ENCODE assay signal across 18 cellular contexts in genomic region chr20:23614163-23614562, GRCh38. TPM values are rescaled to one million over a fixed set of nuclear protein-coding genes. Genes with fewer than 3 reads are reported as not detected.
DNase-seq lines count a peak whose midpoint lies in the region; ATAC-seq and TF ChIP-seq lines count a peak whose summit lies in the region.
"Had no signal": no experiment of that assay in that cellular context is flagged by ENCODE, and none has a peak within 500 bp of the region (broad histone marks: within the 10 kb centered on the region; RNA-seq: fewer than 3 reads in every experiment).

No MANE protein-coding gene starts in this region.

- no peaks in the 10 kb centered on the region for H3K79me1 ChIP-seq in mesenchymal stem cell (replicated peaks; ENCODE audit: low read length, poor library complexity, severe bottlenecking)

- ATAC-seq in GM21737 (IDR thresholded peaks at IDR 0.05; ENCODE audit: unreplicated experiment) (no peak), GM21723 (IDR thresholded peaks at IDR 0.05; ENCODE audit: unreplicated experiment) (no peak)

- H2AFZ ChIP-seq in mesenchymal stem cell (ENCODE audit: low read depth, low read length), result no peak overlapping the region

- H4K91ac ChIP-seq in mesenchymal stem cell (ENCODE audit: low read length), result peak overlapping the region; percentile 61

- H2BK15ac ChIP-seq in mesenchymal stem cell (ENCODE audit: low read depth, poor library complexity, severe bottlenecking), result no peak overlapping the region

- no peak overlapping the region for H3K4ac ChIP-seq in mesenchymal stem cell (ENCODE audit: low read depth in 1 of 2, low read length in 2 of 2)

- TF ChIP-seq EP300 in suprapubic skin (IDR thresholded peaks at IDR 0.05), result no peak

- H3K4me1 ChIP-seq in adipocyte (ENCODE audit: control insufficient read depth, insufficient read depth, low read length), result peaks cover 37% of the 10 kb centered on the region
- peaks cover under 1% of the 10 kb centered on the region for H3K4me1 ChIP-seq in mesenchymal stem cell (ENCODE audit: control insufficient read depth, insufficient read depth, low read depth, low read length)
- peaks cover 13% of the 10 kb centered on the region for H3K4me1 ChIP-seq in suprapubic skin
- H3K4me1 ChIP-seq: Caco-2 had no signal

- H3K9me3 ChIP-seq in adipocyte (ENCODE audit: control insufficient read depth, low read length) (no peaks in the 10 kb centered on the region), mesenchymal stem cell (ENCODE audit: control insufficient read depth, low read length) (no peaks in the 10 kb centered on the region), suprapubic skin (no peaks in the 10 kb centered on the region)
- H3K9me3 ChIP-seq: Caco-2 had no signal

- no peak overlapping the region for H2BK5ac ChIP-seq in mesenchymal stem cell (ENCODE audit: low read depth, low read length, poor library complexity, severe bottlenecking)

- H4K8ac ChIP-seq in mesenchymal stem cell (ENCODE audit: low read length), result no peak overlapping the region

- H3K36me3 ChIP-seq in adipocyte (ENCODE audit: control insufficient read depth, insufficient read depth, low read length, severe bottlenecking) (no peaks in the 10 kb centered on the region), mesenchymal stem cell (ENCODE audit: control insufficient read depth in 1 of 2, insufficient read depth in 2 of 2, low read depth in 1 of 2, low read length in 2 of 2) (no peaks in the 10 kb centered on the region), suprapubic skin (no peaks in the 10 kb centered on the region)

- no peak for TF ChIP-seq CTCF in suprapubic skin (IDR thresholded peaks at IDR 0.05)

- H3K14ac ChIP-seq in mesenchymal stem cell (ENCODE audit: low read length in 2 of 2), result no peak overlapping the region

- no peaks in the 10 kb centered on the region for H3K27me3 ChIP-seq in adipocyte (replicated peaks; ENCODE audit: control insufficient read depth, insufficient read depth, low read length)
- H3K27me3 ChIP-seq in mesenchymal stem cell (ENCODE audit: control insufficient read depth in 1 of 2, insufficient read depth in 1 of 2, low read length in 2 of 2), result peaks cover 0 to 8% of the 10 kb centered on the region in 2 experiments
- no peaks in the 10 kb centered on the region for H3K27me3 ChIP-seq in suprapubic skin

- H2AK5ac ChIP-seq in mesenchymal stem cell (ENCODE audit: low read length, severe bottlenecking), result no peak overlapping the region

- H3K23ac ChIP-seq in mesenchymal stem cell (ENCODE audit: low read length in 2 of 2), result no peak overlapping the region

- TF ChIP-seq POLR2A in suprapubic skin (IDR thresholded peaks at IDR 0.05), result no peak

- DNase-seq in adipocyte (ENCODE audit: low read depth) (no peak), ecto neural progenitor cell (ENCODE audit: low spot score) (peak; percentile 18), mesenchymal stem cell (no peak), suprapubic skin (ENCODE audit: low spot score in 2 of 2) (no peak), kidney tubule cell (ENCODE audit: low spot score) (no peak)
- DNase-seq in activated CD4-positive, CD25-positive, alpha-beta regulatory T cell treated with anti-CD3 and anti-CD28 coated beads, Interleukin-2, amount 50 U/mL, for 72 hours, result no peak
- DNase-seq: Caco-2, DMS53, KBM-7, NCI-H1048, NCI-H1694, NCI-H446 had no signal

- peak overlapping the region in 1 of 2 experiments; percentile 11 for H3K18ac ChIP-seq in mesenchymal stem cell (ENCODE audit: low read depth in 1 of 2, low read length in 2 of 2)

- no peak overlapping the region for H3K4me2 ChIP-seq in mesenchymal stem cell (ENCODE audit: low read length, poor library complexity, severe bottlenecking)

- H2BK12ac ChIP-seq in mesenchymal stem cell (ENCODE audit: low read length in 2 of 2), result peak overlapping the region in 1 of 2 experiments; percentile 86

- H3K27ac ChIP-seq in mesenchymal stem cell (ENCODE audit: low read length, poor library complexity, severe bottlenecking) (no peak overlapping the region), suprapubic skin (peak overlapping the region; percentile 40)

- H2BK120ac ChIP-seq in mesenchymal stem cell (ENCODE audit: low read depth, low read length), result peak overlapping the region; percentile 34

- H3K9ac ChIP-seq in adipocyte (ENCODE audit: low read length) (peak overlapping the region; percentile 67), mesenchymal stem cell (ENCODE audit: low read length) (peak overlapping the region; percentile 47)

- WGBS in mesenchymal stem cell, result 95% methylated on average over 5 of the region's 5 CpGs
- 85% methylated on average over 5 of the region's 5 CpGs for WGBS in suprapubic skin

- H3K4me3 ChIP-seq in adipocyte (ENCODE audit: low read length) (peak overlapping the region; percentile 1), mesenchymal stem cell (ENCODE audit: insufficient read depth in 1 of 2, low read depth in 1 of 2, low read length in 2 of 2) (peak overlapping the region in 1 of 2 experiments; percentile 30), suprapubic skin (no peak overlapping the region)

RNA-seq across cellular contexts. Expression of gene CST9, which starts 8.4 kb away (rescaled TPM):
- polyA plus RNA-seq in mesenchymal stem cell (2013, experiment 1 of 2), result not detected
- polyA plus RNA-seq in mesenchymal stem cell (2013, experiment 2 of 2), result not detected
- not detected for total RNA-seq in suprapubic skin
- total RNA-seq: A673, Caco-2, M059J had no signal

RNA-seq across cellular contexts. Expression of gene CST3, which starts 23.6 kb away (rescaled TPM):
- 817 TPM for polyA plus RNA-seq in mesenchymal stem cell (2013, experiment 1 of 2)
- polyA plus RNA-seq in mesenchymal stem cell (2013, experiment 2 of 2), result 846 TPM
- total RNA-seq in suprapubic skin, result 100 to 1,000 TPM; 258 to 476 (median 386) TPM

RNA-seq across cellular contexts. Expression of gene CST9L, which starts 45.9 kb away (rescaled TPM):
- polyA plus RNA-seq in mesenchymal stem cell (2013, experiment 1 of 2), result not detected
- polyA plus RNA-seq in mesenchymal stem cell (2013, experiment 2 of 2), result not detected
- total RNA-seq in suprapubic skin, result not detected
- total RNA-seq: A673, Caco-2, H1, M059J had no signal
- polyA plus RNA-seq: CD14-positive monocyte, H1 had no signal
